Comparison of ENCODE assay signal across 17 cellular contexts in genomic region chr17:63633742-63634141, GRCh38. TPM values are rescaled to one million over a fixed set of nuclear protein-coding genes. Genes with fewer than 3 reads are reported as not detected.
DNase-seq lines count a peak whose midpoint lies in the region; ATAC-seq and TF ChIP-seq lines count a peak whose summit lies in the region.
"Had no signal": no experiment of that assay in that cellular context is flagged by ENCODE, and none has a peak within 500 bp of the region (broad histone marks: within the 10 kb centered on the region; RNA-seq: fewer than 3 reads in every experiment).

No MANE protein-coding gene starts in this region.

- peaks cover 12% of the 10 kb centered on the region for H3K36me3 Mint-ChIP-seq in activated CD8-positive, alpha-beta T cell treated with anti-CD3 and anti-CD28 coated beads for 36 hours (ENCODE audit: low read depth)

- no peaks in the 10 kb centered on the region for H3K79me2 ChIP-seq in HCT116 (ENCODE audit: insufficient read depth, low read length)

- POLR2A ChIA-PET in HCT116 (lab: Charles Lee), result interaction anchor here (0.7 kb wide), 1 partner anchor 65 kb away, joined by 3 read pairs; no protein-coding TSS in a partner anchor
- POLR2A ChIA-PET in activated CD8-positive, alpha-beta T cell treated with anti-CD3 and anti-CD28 coated beads for 36 hours (lab: Charles Lee), result interaction anchor here (1.8 kb wide), 1 partner anchor 12 kb away, joined by 5 read pairs; the partner anchor contains the start of gene MAP3K3

- H3K9ac ChIP-seq in HCT116 (ENCODE audit: low read length) (no peak overlapping the region), skeletal muscle tissue (ENCODE audit: low read depth in 1 of 3, low read length in 3 of 3) (peak overlapping the region in 1 of 3 donors; percentile 8)
- H3K9ac ChIP-seq: KMS-11 had no signal

- DNase-seq in HCT116 (ENCODE audit: low read depth, low spot score) (no peak), lower lobe of right lung (no peak), glomerular visceral epithelial cell (ENCODE audit: extremely low spot score) (no peak), prostate gland (ENCODE audit: low spot score) (no peak), activated gamma-delta T cell treated with Interleukin-2 at 50 U/mL for 16 hours (no peak)
- DNase-seq in activated CD8-positive, alpha-beta T cell treated with anti-CD3 and anti-CD28 coated beads for 36 hours, result no peak
- DNase-seq: activated naive CD4-positive, alpha-beta T cell treated with anti-CD3 and anti-CD28 coated beads for 36 hours; DMS153; effector memory CD4-positive, alpha-beta T cell; NCI-H1092 treated with DMSO at 0.1 percent for 48 hours; NCI-H748 treated with DMSO at 0.1 percent for 48 hours; stimulated activated CD4-positive, alpha-beta T cell treated with anti-CD3 and anti-CD28 coated beads, Interleukin-15, amount 100 ng/mL, for 24 hours; stimulated activated naive CD8-positive, alpha-beta T cell treated with anti-CD3 and anti-CD28 coated beads, Interleukin-15, amount 100 ng/mL, for 72 hours had no signal

- peaks cover 18% of the 10 kb centered on the region for H3K4me1 Mint-ChIP-seq in activated CD8-positive, alpha-beta T cell treated with anti-CD3 and anti-CD28 coated beads for 36 hours (ENCODE audit: low read depth)

- H3K4me1 ChIP-seq in HCT116 (ENCODE audit: control insufficient read depth in 1 of 2, insufficient read depth in 2 of 2, low read length in 2 of 2), result no peaks in the 10 kb centered on the region
- peaks cover 52% of the 10 kb centered on the region for H3K4me1 ChIP-seq in lower lobe of right lung
- peaks cover 26 to 54% (median 31%) of the 10 kb centered on the region in 3 donors for H3K4me1 ChIP-seq in skeletal muscle tissue (ENCODE audit: control insufficient read depth in 3 of 3, insufficient read depth in 3 of 3, low read length in 3 of 3)
- H3K4me1 ChIP-seq in prostate gland (replicated peaks), result peaks cover 7% of the 10 kb centered on the region

- H4K20me1 ChIP-seq in HCT116 (ENCODE audit: insufficient read depth), result no peaks in the 10 kb centered on the region

- H3K9me3 ChIP-seq in HCT116 (ENCODE audit: control insufficient read depth in 1 of 2, insufficient read depth in 1 of 2, low read depth in 1 of 2, low read length in 2 of 2) (no peaks in the 10 kb centered on the region), lower lobe of right lung (no peaks in the 10 kb centered on the region), skeletal muscle tissue (ENCODE audit: control insufficient read depth in 3 of 3, low read length in 3 of 3) (no peaks in the 10 kb centered on the region), prostate gland (no peaks in the 10 kb centered on the region)

- H3K4me3 ChIP-seq in HCT116 (replicated peaks in 1 of 2; ENCODE audit: low read depth in 1 of 2, low read length in 2 of 2) (no peak overlapping the region), lower lobe of right lung (no peak overlapping the region), skeletal muscle tissue (ENCODE audit: low read length in 3 of 3) (no peak overlapping the region), prostate gland (no peak overlapping the region)

- TF ChIP-seq POLR2A in HCT116 (IDR thresholded peaks at IDR 0.05; ENCODE audit: borderline replicate concordance, extremely low read depth, insufficient read depth, insufficient read length) (no peak), prostate gland (IDR thresholded peaks at IDR 0.05) (no peak)

- BruUV-seq in HCT116 (replicated peaks; lab: Mats Ljungman, UMichigan), result TSS peak; percentile 16

- H3K27ac ChIP-seq in HCT116 (ENCODE audit: low read depth, low read length) (no peak overlapping the region), lower lobe of right lung (peak overlapping the region; percentile 50), skeletal muscle tissue (ENCODE audit: low read depth, low read length) (peak overlapping the region; percentile 64), prostate gland (no peak overlapping the region)
- H3K27ac ChIP-seq: KMS-11, VCaP had no signal

- TF ChIP-seq CTCF in HCT116 (IDR thresholded peaks at IDR 0.05 in 2 of 3, conservative IDR thresholded peaks at IDR 0.05 in 1 of 3; ENCODE audit: borderline replicate concordance in 1 of 3, insufficient read depth in 1 of 3, low read depth in 2 of 3, low read length in 2 of 3) (no peak), lower lobe of right lung (IDR thresholded peaks at IDR 0.05) (no peak), prostate gland (IDR thresholded peaks at IDR 0.05) (no peak)
- TF ChIP-seq CTCF in activated CD8-positive, alpha-beta T cell treated with anti-CD3 and anti-CD28 coated beads for 36 hours (IDR thresholded peaks at IDR 0.05), result no peak

- RAD21 ChIA-PET in HCT116 (lab: Charles Lee; ENCODE audit: low non-redundant PET in 1 of 2, low total read pairs in 2 of 2, uncharacterized antibody in 2 of 2, unreplicated experiment in 2 of 2), result no interaction called here

- no peak overlapping the region for H2AFZ ChIP-seq in HCT116 (ENCODE audit: low read depth, low read length, poor library complexity, severe bottlenecking)

- no peak overlapping the region for H3K4me3 Mint-ChIP-seq in activated CD8-positive, alpha-beta T cell treated with anti-CD3 and anti-CD28 coated beads for 36 hours
- H3K4me3 Mint-ChIP-seq: activated naive CD4-positive, alpha-beta T cell treated with anti-CD3 and anti-CD28 coated beads for 36 hours; memory B cell; stimulated activated naive CD8-positive, alpha-beta T cell treated with anti-CD3 and anti-CD28 coated beads, Interleukin-15, amount 100 ng/mL, for 72 hours had no signal

- no peaks in the 10 kb centered on the region for H3K27me3 Mint-ChIP-seq in activated CD8-positive, alpha-beta T cell treated with anti-CD3 and anti-CD28 coated beads for 36 hours
- H3K27me3 Mint-ChIP-seq: memory B cell; stimulated activated naive CD8-positive, alpha-beta T cell treated with anti-CD3 and anti-CD28 coated beads, Interleukin-15, amount 100 ng/mL, for 72 hours had no signal

- H3K9me3 Mint-ChIP-seq in activated CD8-positive, alpha-beta T cell treated with anti-CD3 and anti-CD28 coated beads for 36 hours, result no peaks in the 10 kb centered on the region
- H3K9me3 Mint-ChIP-seq: activated naive CD4-positive, alpha-beta T cell treated with anti-CD3 and anti-CD28 coated beads for 36 hours; memory B cell; stimulated activated naive CD8-positive, alpha-beta T cell treated with anti-CD3 and anti-CD28 coated beads, Interleukin-15, amount 100 ng/mL, for 72 hours had no signal

- no peak for ATAC-seq in HCT116
- no peak for ATAC-seq in activated CD8-positive, alpha-beta T cell treated with anti-CD3 and anti-CD28 coated beads for 36 hours
- ATAC-seq in lower lobe of right lung, result no peak
- ATAC-seq: stimulated activated naive CD8-positive, alpha-beta T cell treated with anti-CD3 and anti-CD28 coated beads, Interleukin-15, amount 100 ng/mL, for 72 hours had no signal

- intact Hi-C loops in HCT116 (cut with micrococcal nuclease), result no loop called here
- intact Hi-C loops in activated CD8-positive, alpha-beta T cell treated with anti-CD3 and anti-CD28 coated beads for 36 hours (cut with micrococcal nuclease), result no loop called here
- intact Hi-C loops in lower lobe of right lung (cut with DNase I), result no loop called here
- intact Hi-C loops in prostate gland (cut with DNase I), result no loop called here

- H3K27me3 ChIP-seq in HCT116 (ENCODE audit: insufficient read depth, low read length) (no peaks in the 10 kb centered on the region), lower lobe of right lung (ENCODE audit: low read depth) (no peaks in the 10 kb centered on the region), skeletal muscle tissue (ENCODE audit: control insufficient read depth in 3 of 3, insufficient read depth in 3 of 3, low read length in 3 of 3) (no peaks in the 10 kb centered on the region), prostate gland (replicated peaks; ENCODE audit: insufficient read depth) (no peaks in the 10 kb centered on the region)

- H3K4me2 ChIP-seq in HCT116 (ENCODE audit: low read length), result no peak overlapping the region
- H3K4me2 ChIP-seq: KMS-11 had no signal

- peak overlapping the region; percentile 26 for H3K27ac Mint-ChIP-seq in activated CD8-positive, alpha-beta T cell treated with anti-CD3 and anti-CD28 coated beads for 36 hours
- H3K27ac Mint-ChIP-seq: memory B cell had no signal

- TF ChIP-seq RAD21 in HCT116 (IDR thresholded peaks at IDR 0.05; ENCODE audit: low read depth), result no peak

- H3K9me2 ChIP-seq in HCT116 (ENCODE audit: insufficient read depth), result no peaks in the 10 kb centered on the region

- CTCF ChIA-PET in HCT116 (lab: Charles Lee), result interaction anchor here (1.1 to 2.5 kb wide), 2 partner anchors 22 to 208 kb away, joined by 4 to 8 read pairs; no protein-coding TSS in a partner anchor
- CTCF ChIA-PET in activated CD8-positive, alpha-beta T cell treated with anti-CD3 and anti-CD28 coated beads for 36 hours (lab: Charles Lee), result interaction anchor here (0.7 to 2.5 kb wide), 3 partner anchors 22 to 208 kb away, joined by 3 to 12 read pairs (median 3); no protein-coding TSS in a partner anchor

- H3K36me3 ChIP-seq in HCT116 (ENCODE audit: control insufficient read depth in 1 of 2, insufficient read depth in 2 of 2, low read length in 2 of 2) (no peaks in the 10 kb centered on the region), lower lobe of right lung (peaks cover 67% of the 10 kb centered on the region), skeletal muscle tissue (ENCODE audit: control insufficient read depth in 3 of 3, insufficient read depth in 3 of 3, low read length in 3 of 3) (peaks cover 4 to 31% (median 22%) of the 10 kb centered on the region in 3 donors), prostate gland (no peaks in the 10 kb centered on the region)

TF ChIP-seq in HCT116, 20 proteins besides CTCF, POLR2A, EP300 and RAD21 (continues in another document):
- no peak for TF ChIP-seq SP1 (IDR thresholded peaks at IDR 0.05; ENCODE audit: low read depth)
- TF ChIP-seq JUND (IDR thresholded peaks at IDR 0.05), result no peak

RNA-seq across cellular contexts. Expression of gene MAP3K3, which starts 11.5 kb away (rescaled TPM):
- total RNA-seq in HCT116 (2021; ENCODE audit: unreplicated experiment) (18.5 TPM), lower lobe of right lung (58.5 TPM), skeletal muscle tissue (25.1 TPM), prostate gland (10 to 100 TPM; 44.0 to 72.0 TPM)
- polyA plus RNA-seq in HCT116 (2012), result 14.2 and 14.5 TPM in 2 replicates
- total RNA-seq in activated CD8-positive, alpha-beta T cell treated with anti-CD3 and anti-CD28 coated beads for 36 hours, result 10 to 100 TPM; 20.6 to 22.5 TPM

RNA-seq across cellular contexts. Expression of gene TACO1, which starts 33.0 kb away (rescaled TPM):
- 39.6 TPM for total RNA-seq in HCT116 (2021; ENCODE audit: unreplicated experiment)
- polyA plus RNA-seq in HCT116 (2012), result 36.3 and 41.6 TPM in 2 replicates
- 10 to 100 TPM; 27.0 to 30.4 TPM for total RNA-seq in activated CD8-positive, alpha-beta T cell treated with anti-CD3 and anti-CD28 coated beads for 36 hours
- total RNA-seq in lower lobe of right lung, result 13.6 TPM
- total RNA-seq in skeletal muscle tissue, result 14.6 TPM
- 10 to 100 TPM; 12.8 to 17.4 TPM for total RNA-seq in prostate gland

Comparison
In these comparisons a context has a peak if more than half of its experiments do, and no peak if none do; other contexts are left out.
1. H3K27ac ChIP-seq: peak in lower lobe of right lung (single experiment) and skeletal muscle tissue (single experiment); none in HCT116 (single experiment) and prostate gland (0 of 2).